Comparison of ENCODE assay signal across 18 cellular contexts in genomic region chr17:21538615-21539014, GRCh38.
"Had no signal": no experiment of that assay in that cellular context is flagged by ENCODE, and none has a peak within 500 bp of the region (broad histone marks: within the 10 kb centered on the region; RNA-seq: fewer than 3 reads in every experiment).

No MANE protein-coding gene starts in this region.

- H3K27me3 Mint-ChIP-seq: activated CD4-positive, alpha-beta T cell treated with anti-CD3 and anti-CD28 coated beads, Interleukin-2, amount 10 ng/mL, durations not matched to agents 24 days and 14 days; central memory CD8-positive, alpha-beta T cell; dendritic cell treated with granulocyte-macrophage colony-stimulating factor and Interleukin-4, amounts not matched to agents 40 ng/mL and 50 ng/mL, for 4 days; naive thymus-derived CD8-positive, alpha-beta T cell; type B pancreatic cell had no signal

- H3K27ac Mint-ChIP-seq: activated CD4-positive, alpha-beta T cell treated with anti-CD3 and anti-CD28 coated beads, Interleukin-2, amount 10 ng/mL, durations not matched to agents 24 days and 14 days; dendritic cell treated with granulocyte-macrophage colony-stimulating factor and Interleukin-4, amounts not matched to agents 40 ng/mL and 50 ng/mL, for 4 days; type B pancreatic cell had no signal

- ATAC-seq: left lung; lower lobe of right lung; naive thymus-derived CD8-positive, alpha-beta T cell; pancreas had no signal

- H3K4me3 Mint-ChIP-seq: activated CD4-positive, alpha-beta T cell treated with anti-CD3 and anti-CD28 coated beads, Interleukin-2, amount 10 ng/mL, durations not matched to agents 24 days and 14 days; central memory CD8-positive, alpha-beta T cell; dendritic cell treated with granulocyte-macrophage colony-stimulating factor and Interleukin-4, amounts not matched to agents 40 ng/mL and 50 ng/mL, for 4 days; naive thymus-derived CD8-positive, alpha-beta T cell; neural crest cell; type B pancreatic cell had no signal

- DNase-seq: activated CD4-positive, alpha-beta T cell treated with anti-CD3 and anti-CD28 coated beads, Interleukin-2, amount 10 ng/mL, durations not matched to agents 24 days and 14 days; activated CD8-positive, alpha-beta memory T cell treated with anti-CD3 and anti-CD28 coated beads, Interleukin-2, amount 50 U/mL, for 4 hours; activated gamma-delta T cell treated with Interleukin-2 at 50 U/mL for 16 hours; effector CD4-positive, alpha-beta T cell; left lung; lower lobe of right lung; mesenchymal stem cell; naive thymus-derived CD8-positive, alpha-beta T cell; nucleus accumbens; pancreas; stimulated activated CD4-positive, alpha-beta T cell treated with anti-CD3 and anti-CD28 coated beads, Interleukin-2, amount 100 ng/mL, for 24 hours; stimulated activated naive CD4-positive, alpha-beta T cell treated with Interleukin-2 at 50 U/mL for 16 hours; substantia nigra; uterus had no signal

- H3K9me3 Mint-ChIP-seq: central memory CD8-positive, alpha-beta T cell had no signal

- H3K4me1 Mint-ChIP-seq: central memory CD8-positive, alpha-beta T cell had no signal
